In genomic region chr6:16503919-16504554, GRCh38 we compare ENCODE assay signal across 8 cellular contexts.
DNase-seq lines count a peak whose midpoint lies in the region; ATAC-seq and TF ChIP-seq lines count a peak whose summit lies in the region.

No MANE protein-coding gene starts in this region.

- H3K4me3 Mint-ChIP-seq in chondrocyte (ENCODE audit: unreplicated experiment) = no peak overlapping the region

- peaks cover 31% of the 10 kb centered on the region for H3K4me1 Mint-ChIP-seq in chondrocyte (ENCODE audit: low read depth)

- ATAC-seq in GM18498 (IDR thresholded peaks at IDR 0.05; ENCODE audit: unreplicated experiment) (peak; percentile 90), GM21576 (IDR thresholded peaks at IDR 0.05; ENCODE audit: unreplicated experiment) (peak; percentile 67), HG03558 (IDR thresholded peaks at IDR 0.05; ENCODE audit: extremely low read depth, unreplicated experiment) (peak; percentile 48)

- H3K36me3 Mint-ChIP-seq in chondrocyte (ENCODE audit: low read depth) = peaks cover 2% of the 10 kb centered on the region

- H3K9me3 Mint-ChIP-seq in chondrocyte (ENCODE audit: low read depth) = peaks cover 3% of the 10 kb centered on the region

- no peaks in the 10 kb centered on the region for H3K27me3 Mint-ChIP-seq in chondrocyte (ENCODE audit: low read depth)

- no peak for TF ChIP-seq CTCF in chondrocyte (IDR thresholded peaks at IDR 0.05)

- DNase-seq in chondrocyte (ENCODE audit: low spot score) (no peak), NCI-H2081 treated with DMSO at 0.1 percent for 48 hours (lab: John Stamatoyannopoulos, UW) (no peak), HT-29 (ENCODE audit: low spot score) (no peak), cerebellar cortex (ENCODE audit: low spot score) (no peak), iPS-NIHi11 (ENCODE audit: low spot score) (no peak)

- H3K27ac Mint-ChIP-seq in chondrocyte (ENCODE audit: unreplicated experiment) = peak overlapping the region; percentile 17
